ENCODE assay signal across 20 cellular contexts in genomic region chr9:89928106-89928505, GRCh38.
DNase-seq lines count a peak whose midpoint lies in the region; ATAC-seq and TF ChIP-seq lines count a peak whose summit lies in the region.
"Had no signal": no experiment of that assay in that cellular context is flagged by ENCODE, and none has a peak within 500 bp of the region (broad histone marks: within the 10 kb centered on the region; RNA-seq: fewer than 3 reads in every experiment).

No MANE protein-coding gene starts in this region.

- 53% methylated on average over 1 of the region's 1 CpG; no CpG with 5 or more reads in 1 of the 2 experiments for WGBS in endodermal cell (ENCODE audit: insufficient coverage in 1 of 2, insufficient read length in 1 of 2), 2 experiments

- no peaks in the 10 kb centered on the region for H3F3A ChIP-seq in neural cell (ENCODE audit: insufficient read depth, low read length, poor library complexity, severe bottlenecking)

- peak; percentile 26 for DNase-seq in activated CD8-positive, alpha-beta memory T cell treated with anti-CD3 and anti-CD28 coated beads, Interleukin-2, amount 50 U/mL, for 48 hours
- no peak for DNase-seq in activated CD8-positive, alpha-beta memory T cell treated with anti-CD3 and anti-CD28 coated beads, Interleukin-2, amount 50 U/mL, for 4 hours
- DNase-seq in endodermal cell (peak; percentile 19), GM19240 (ENCODE audit: insufficient read length, low spot score) (no peak)
- DNase-seq in naive thymus-derived CD8-positive, alpha-beta T cell = no peak
- DNase-seq: 8988T; C1 segment of cervical spinal cord; Caco-2; CD4-positive, alpha-beta T cell; DMS153; DMS79; GF-D8; GM23248; KBM-7 had no signal

- no peaks in the 10 kb centered on the region for H3K79me2 ChIP-seq in neural cell (replicated peaks; ENCODE audit: insufficient read depth, low read length)

- no peak for TF ChIP-seq CTCF in endodermal cell (conservative IDR thresholded peaks at IDR 0.05)
- TF ChIP-seq CTCF in neural cell (IDR thresholded peaks at IDR 0.05; ENCODE audit: poor library complexity, severe bottlenecking) = no peak

- H3K4me2 ChIP-seq in BLaER1 treated with 17β-estradiol and CSF1 and Interleukin-3, amounts not matched to agents 10 nM and 100 nM = peak overlapping the region in 10 of 11 experiments; percentile 63 to 92 (median 83); a peak in 17 of 22 replicates
- no peak overlapping the region for H3K4me2 ChIP-seq in neural cell (ENCODE audit: low read length)

- no peak overlapping the region for H3K27ac Mint-ChIP-seq in endodermal cell
- peak overlapping the region in 1 of 10 donors; percentile 7 for H3K27ac Mint-ChIP-seq in naive thymus-derived CD8-positive, alpha-beta T cell
- H3K27ac Mint-ChIP-seq: CD4-positive, alpha-beta T cell; IgD-negative memory B cell had no signal

- H3K36me3 ChIP-seq in BLaER1 treated with 17β-estradiol and CSF1 and Interleukin-3, amounts not matched to agents 10 nM and 100 nM = no peaks in the 10 kb centered on the region
- H3K36me3 ChIP-seq in endodermal cell (ENCODE audit: control insufficient read depth, insufficient read depth, low read length) = no peaks in the 10 kb centered on the region
- H3K36me3 ChIP-seq in neural cell (ENCODE audit: insufficient read depth, low read length) = no peaks in the 10 kb centered on the region
- H3K36me3 ChIP-seq: HAP-1 had no signal

- H3K36me3 Mint-ChIP-seq in endodermal cell (ENCODE audit: low read depth) = no peaks in the 10 kb centered on the region
- H3K36me3 Mint-ChIP-seq in naive thymus-derived CD8-positive, alpha-beta T cell = no peaks in the 10 kb centered on the region
- H3K36me3 Mint-ChIP-seq: IgD-negative memory B cell had no signal

- no peak overlapping the region for H2AFZ ChIP-seq in neural cell (ENCODE audit: low read depth, low read length)
- H2AFZ ChIP-seq: GM23248 had no signal

- H3K4me3 ChIP-seq in BLaER1 treated with 17β-estradiol and CSF1 and Interleukin-3, amounts not matched to agents 10 nM and 100 nM = no peak overlapping the region
- no peak overlapping the region for H3K4me3 ChIP-seq in endodermal cell (ENCODE audit: low read length)
- H3K4me3 ChIP-seq in neural cell (ENCODE audit: low read length) = no peak overlapping the region
- H3K4me3 ChIP-seq: GM23248, HAP-1 had no signal

- peaks cover 44 to 82% (median 74%) of the 10 kb centered on the region in 10 experiments for H3K4me1 ChIP-seq in BLaER1 treated with 17β-estradiol and CSF1 and Interleukin-3, amounts not matched to agents 10 nM and 100 nM
- H3K4me1 ChIP-seq in endodermal cell (ENCODE audit: control insufficient read depth, insufficient read depth, low read length) = no peaks in the 10 kb centered on the region
- H3K4me1 ChIP-seq: HAP-1 had no signal

- peaks cover 3% of the 10 kb centered on the region for H3K4me1 Mint-ChIP-seq in endodermal cell
- peaks cover 12 to 23% (median 19%) of the 10 kb centered on the region in 4 donors for H3K4me1 Mint-ChIP-seq in naive thymus-derived CD8-positive, alpha-beta T cell

- no peaks in the 10 kb centered on the region for H3K9me3 ChIP-seq in BLaER1 treated with 17β-estradiol and CSF1 and Interleukin-3, amounts not matched to agents 10 nM and 100 nM (replicated peaks in 1 of 11)
- H3K9me3 ChIP-seq in endodermal cell (ENCODE audit: control insufficient read depth, low read length) = no peaks in the 10 kb centered on the region
- no peaks in the 10 kb centered on the region for H3K9me3 ChIP-seq in neural cell (ENCODE audit: low read length)
- H3K9me3 ChIP-seq: Caco-2, HAP-1 had no signal

- no peak overlapping the region for H3K4me3 Mint-ChIP-seq in endodermal cell
- H3K4me3 Mint-ChIP-seq in naive thymus-derived CD8-positive, alpha-beta T cell = no peak overlapping the region
- H3K4me3 Mint-ChIP-seq: CD4-positive, alpha-beta T cell; IgD-negative memory B cell had no signal

- TF ChIP-seq EP300 in neural cell (conservative IDR thresholded peaks at IDR 0.05; ENCODE audit: poor library complexity, severe bottlenecking) = no peak

- H3K27ac ChIP-seq in BLaER1 treated with 17β-estradiol and CSF1 and Interleukin-3, amounts not matched to agents 10 nM and 100 nM = peak overlapping the region in 7 of 11 experiments; percentile 69 to 89 (median 85); a peak in 12 of 22 replicates
- no peak overlapping the region for H3K27ac ChIP-seq in endodermal cell (ENCODE audit: low read depth, low read length)
- H3K27ac ChIP-seq in neural cell (ENCODE audit: low read length) = peak overlapping the region; percentile 76
- H3K27ac ChIP-seq: GM23248 had no signal

- H3K9me2 ChIP-seq in neural cell (ENCODE audit: insufficient read depth, low read length) = no peaks in the 10 kb centered on the region

- H3K27me3 ChIP-seq in BLaER1 treated with 17β-estradiol and CSF1 and Interleukin-3, amounts not matched to agents 10 nM and 100 nM = no peaks in the 10 kb centered on the region
- no peaks in the 10 kb centered on the region for H3K27me3 ChIP-seq in endodermal cell (ENCODE audit: control insufficient read depth, insufficient read depth, low read length, poor library complexity, severe bottlenecking)
- H3K27me3 ChIP-seq in neural cell (ENCODE audit: insufficient read depth, low read depth, low read length) = no peaks in the 10 kb centered on the region

- H3K9ac ChIP-seq in BLaER1 treated with 17β-estradiol and CSF1 and Interleukin-3, amounts not matched to agents 10 nM and 100 nM = peak overlapping the region in 2 of 11 experiments; percentile 75 to 78; a peak in 2 of 22 replicates
- H3K9ac ChIP-seq in endodermal cell (ENCODE audit: extremely low read depth, low read length, poor library complexity, severe bottlenecking) (no peak overlapping the region), neural cell (ENCODE audit: low read length) (no peak overlapping the region)
- H3K9ac ChIP-seq: GM23248 had no signal

- ATAC-seq in HG02798 (IDR thresholded peaks at IDR 0.05; ENCODE audit: poor library complexity, unreplicated experiment) = no peak
- no peak for ATAC-seq in naive thymus-derived CD8-positive, alpha-beta T cell
- ATAC-seq: HepG2 had no signal

- H3K27me3 Mint-ChIP-seq in endodermal cell (ENCODE audit: insufficient read depth) = peaks cover 10% of the 10 kb centered on the region
- H3K27me3 Mint-ChIP-seq in naive thymus-derived CD8-positive, alpha-beta T cell = peaks cover 0 to 12% (median 5%) of the 10 kb centered on the region in 5 donors

- TF ChIP-seq RAD21 in neural cell (conservative IDR thresholded peaks at IDR 0.05) = no peak

- H3K9me3 Mint-ChIP-seq in endodermal cell = no peaks in the 10 kb centered on the region
- no peaks in the 10 kb centered on the region for H3K9me3 Mint-ChIP-seq in naive thymus-derived CD8-positive, alpha-beta T cell
- H3K9me3 Mint-ChIP-seq: CD4-positive, alpha-beta T cell; IgD-negative memory B cell had no signal

- POLR2A ChIA-PET in naive thymus-derived CD8-positive, alpha-beta T cell (lab: Charles Lee) = no interaction called here

- no peaks in the 10 kb centered on the region for H4K20me1 ChIP-seq in BLaER1 treated with 17β-estradiol and CSF1 and Interleukin-3, amounts not matched to agents 10 nM and 100 nM
- H4K20me1 ChIP-seq in neural cell (ENCODE audit: insufficient read depth) = no peaks in the 10 kb centered on the region

TF ChIP-seq in neural cell, 6 proteins besides CTCF, POLR2A, EP300 and RAD21:
- TF ChIP-seq SMC3 (conservative IDR thresholded peaks at IDR 0.05; ENCODE audit: poor library complexity) (no peak), REST (IDR thresholded peaks at IDR 0.05; ENCODE audit: borderline replicate concordance) (no peak), EZH2 (IDR thresholded peaks at IDR 0.05; ENCODE audit: borderline replicate concordance, insufficient read depth, low read length, poor library complexity, severe bottlenecking) (no peak), POLR2AphosphoS5 (IDR thresholded peaks at IDR 0.05) (no peak), TAF1 (IDR thresholded peaks at IDR 0.05; ENCODE audit: low read depth) (no peak), MXI1 (conservative IDR thresholded peaks at IDR 0.05; ENCODE audit: poor library complexity, severe bottlenecking) (no peak)

Comparison
In these comparisons a context has a peak if more than half of its experiments do, and no peak if none do; other contexts are left out.
1. DNase-seq: peak in activated CD8-positive, alpha-beta memory T cell treated with anti-CD3 and anti-CD28 coated beads, Interleukin-2, amount 50 U/mL, for 48 hours (single experiment) and endodermal cell (single experiment); none in activated CD8-positive, alpha-beta memory T cell treated with anti-CD3 and anti-CD28 coated beads, Interleukin-2, amount 50 U/mL, for 4 hours (single experiment), GM19240 (single experiment) and naive thymus-derived CD8-positive, alpha-beta T cell (0 of 10).